ENCODE assay signal across 13 cellular contexts in genomic region chr3:11705049-11705448, GRCh38.
DNase-seq lines count a peak whose midpoint lies in the region; ATAC-seq and TF ChIP-seq lines count a peak whose summit lies in the region.
"Had no signal": no experiment of that assay in that cellular context is flagged by ENCODE, and none has a peak within 500 bp of the region (broad histone marks: within the 10 kb centered on the region; RNA-seq: fewer than 3 reads in every experiment).

No MANE protein-coding gene starts in this region.

- H3K36me3 ChIP-seq in CD8-positive, alpha-beta memory T cell (ENCODE audit: insufficient read depth, low read length) = no peaks in the 10 kb centered on the region
- H3K36me3 ChIP-seq in mammary epithelial cell (ENCODE audit: insufficient read depth, low read length) = peaks cover 1% of the 10 kb centered on the region
- H3K36me3 ChIP-seq in SK-N-SH (replicated peaks in 1 of 2; ENCODE audit: control insufficient read depth in 1 of 2, insufficient read depth in 2 of 2, low read length in 1 of 2) = peaks cover 0 to 9% of the 10 kb centered on the region in 2 experiments

- H3F3A ChIP-seq in SK-N-SH (replicated peaks; ENCODE audit: insufficient read depth) = peaks cover 4% of the 10 kb centered on the region

- no peaks in the 10 kb centered on the region for H3K9me2 ChIP-seq in SK-N-SH

- POLR2A ChIA-PET in CD8-positive, alpha-beta memory T cell (lab: Charles Lee) = no interaction called here
- POLR2A ChIA-PET in SK-N-SH (lab: Yijun Ruan, JAX) = no interaction called here

- peaks cover 94% of the 10 kb centered on the region for H3K79me2 ChIP-seq in mammary epithelial cell (ENCODE audit: insufficient read depth, low read length)
- peaks cover 52% of the 10 kb centered on the region for H3K79me2 ChIP-seq in SK-N-SH (ENCODE audit: insufficient read depth)

- no peaks in the 10 kb centered on the region for H3K27me3 ChIP-seq in CD8-positive, alpha-beta memory T cell (ENCODE audit: insufficient read depth, low read length, poor library complexity, severe bottlenecking)
- H3K27me3 ChIP-seq in mammary epithelial cell (ENCODE audit: insufficient read depth, low read length) (no peaks in the 10 kb centered on the region), SK-N-SH (ENCODE audit: insufficient read depth) (no peaks in the 10 kb centered on the region)
- H3K27me3 ChIP-seq: Peyer's patch had no signal

- no peak overlapping the region for H3K4me3 ChIP-seq in CD8-positive, alpha-beta memory T cell (ENCODE audit: low read length)
- H3K4me3 ChIP-seq in mammary epithelial cell (replicated peaks in 1 of 3; ENCODE audit: insufficient read depth in 1 of 3, low read depth in 2 of 3, low read length in 3 of 3) = no peak overlapping the region
- H3K4me3 ChIP-seq in SK-N-SH (ENCODE audit: low read depth in 2 of 2, low read length in 1 of 2) = no peak overlapping the region
- H3K4me3 ChIP-seq: Peyer's patch had no signal

- no peak for DNase-seq in CD8-positive, alpha-beta memory T cell
- DNase-seq in Kasumi-1 (lab: John Stamatoyannopoulos, UW) (peak; percentile 48 to 62), dermis blood vessel endothelial cell (peak; percentile 69), natural killer cell (no peak), mammary epithelial cell (no peak), hippocampal formation (lab: John Stamatoyannopoulos, UW) (no peak), SK-N-SH (no peak)
- DNase-seq in effector CD8-positive, alpha-beta T cell (lab: John Stamatoyannopoulos, UW) = no peak
- DNase-seq: activated CD8-positive, alpha-beta memory T cell treated with anti-CD3 and anti-CD28 coated beads for 24 hours; activated naive CD8-positive, alpha-beta T cell treated with anti-CD3 and anti-CD28 coated beads, Interleukin-2, amount 10 ng/mL, durations not matched to agents 7 days and 5 days; NCI-H1105; Peyer's patch had no signal

- WGBS in mammary epithelial cell (ENCODE audit: low coverage, missing lambda C conversion rate) = 98% methylated on average over 17 of the region's 27 CpGs
- 93% methylated on average over 27 of the region's 27 CpGs for WGBS in SK-N-SH (ENCODE audit: low lambda C conversion rate)

- intact Hi-C loops in natural killer cell (cut with micrococcal nuclease) = no loop called here
- intact Hi-C loops in mammary epithelial cell (cut with micrococcal nuclease) = no loop called here

- no peaks in the 10 kb centered on the region for H3K27me3 Mint-ChIP-seq in CD8-positive, alpha-beta memory T cell
- H3K27me3 Mint-ChIP-seq in natural killer cell (ENCODE audit: low read depth in 2 of 2) = peaks cover 0 to 7% of the 10 kb centered on the region in 2 donors
- H3K27me3 Mint-ChIP-seq: activated naive CD8-positive, alpha-beta T cell treated with anti-CD3 and anti-CD28 coated beads, Interleukin-2, amount 10 ng/mL, durations not matched to agents 7 days and 5 days had no signal

- no peaks in the 10 kb centered on the region for H3K4me1 ChIP-seq in CD8-positive, alpha-beta memory T cell (ENCODE audit: insufficient read depth, low read length)
- H3K4me1 ChIP-seq in mammary epithelial cell (ENCODE audit: insufficient read depth, low read length) = peaks cover 7% of the 10 kb centered on the region
- H3K4me1 ChIP-seq in SK-N-SH (ENCODE audit: control insufficient read depth in 1 of 2, insufficient read depth in 2 of 2, low read depth in 1 of 2, low read length in 1 of 2) = peaks cover 0 to 2% of the 10 kb centered on the region in 2 experiments; a peak in 2 of 4 replicates
- H3K4me1 ChIP-seq: Peyer's patch had no signal

- peak overlapping the region in 6 of 7 donors; percentile 3 to 70 (median 20) for H3K4me3 Mint-ChIP-seq in CD8-positive, alpha-beta memory T cell
- peak overlapping the region; percentile 43 for H3K4me3 Mint-ChIP-seq in natural killer cell
- H3K4me3 Mint-ChIP-seq: activated naive CD8-positive, alpha-beta T cell treated with anti-CD3 and anti-CD28 coated beads, Interleukin-2, amount 10 ng/mL, durations not matched to agents 7 days and 5 days; T-helper 1 cell treated with Interleukin-12 subunit alpha and Interleukin-12 subunit beta and Interleukin-4 antibody, amounts not matched to agents 30 μg/mL and 1 μg/mL, for 36 hours had no signal

- dilution Hi-C loops in mammary epithelial cell (cut with HindIII; ENCODE audit: low sequenced_read_pairs) = no loop called here

- CTCF ChIA-PET in CD8-positive, alpha-beta memory T cell (lab: Charles Lee) = no interaction called here
- CTCF ChIA-PET in mammary epithelial cell (lab: Charles Lee; ENCODE audit: low non-redundant PET) = no interaction called here
- CTCF ChIA-PET in SK-N-SH (lab: Yijun Ruan, JAX) = interaction anchor here (1.2 kb wide), 1 partner anchor 326 kb away, joined by 3 read pairs; no protein-coding TSS in a partner anchor

- no peak overlapping the region for H2AFZ ChIP-seq in mammary epithelial cell (ENCODE audit: low read depth, low read length)
- H2AFZ ChIP-seq in SK-N-SH (ENCODE audit: low read depth) = no peak overlapping the region

- no peak for TF ChIP-seq EP300 in SK-N-SH (IDR thresholded peaks at IDR 0.05; ENCODE audit: borderline replicate concordance in 1 of 2, low read depth in 1 of 2, low read length in 1 of 2)

- H3K27ac Mint-ChIP-seq in CD8-positive, alpha-beta memory T cell = peak overlapping the region in 1 of 8 donors; percentile 75
- H3K27ac Mint-ChIP-seq in natural killer cell = no peak overlapping the region
- H3K27ac Mint-ChIP-seq: activated naive CD8-positive, alpha-beta T cell treated with anti-CD3 and anti-CD28 coated beads, Interleukin-2, amount 10 ng/mL, durations not matched to agents 7 days and 5 days; T-helper 1 cell treated with Interleukin-12 subunit alpha and Interleukin-12 subunit beta and Interleukin-4 antibody, amounts not matched to agents 30 μg/mL and 1 μg/mL, for 36 hours had no signal

- TF ChIP-seq CTCF in natural killer cell (IDR thresholded peaks at IDR 0.05) = no peak
- TF ChIP-seq CTCF in mammary epithelial cell (conservative IDR thresholded peaks at IDR 0.05 in 1 of 2, IDR thresholded peaks at IDR 0.05 in 1 of 2; ENCODE audit: extremely low read depth in 1 of 2, insufficient read depth in 1 of 2, low read depth in 1 of 2, low read length in 2 of 2) = no peak
- no peak for TF ChIP-seq CTCF in SK-N-SH (IDR thresholded peaks at IDR 0.05)

- H3K9me3 ChIP-seq in CD8-positive, alpha-beta memory T cell (ENCODE audit: low read length) = no peaks in the 10 kb centered on the region
- H3K9me3 ChIP-seq in mammary epithelial cell (replicated peaks; ENCODE audit: insufficient read depth, low read length) (peaks cover 3% of the 10 kb centered on the region), SK-N-SH (no peaks in the 10 kb centered on the region)

- H4K20me1 ChIP-seq in mammary epithelial cell (ENCODE audit: insufficient read depth, low read length) (no peaks in the 10 kb centered on the region), SK-N-SH (ENCODE audit: insufficient read depth) (0 out of 2 replicates have a peak, but pooled peaks cover 8% of the 10 kb centered on the region)

- H3K9ac ChIP-seq in mammary epithelial cell (ENCODE audit: insufficient read depth, low read length) (no peak overlapping the region), SK-N-SH (no peak overlapping the region)

- H3K27ac ChIP-seq in CD8-positive, alpha-beta memory T cell (ENCODE audit: low read depth, low read length) = no peak overlapping the region
- H3K27ac ChIP-seq in mammary epithelial cell (ENCODE audit: insufficient read depth, low read depth, low read length) (no peak overlapping the region), SK-N-SH (ENCODE audit: low read depth in 2 of 2, low read length in 1 of 2) (no peak overlapping the region)
- H3K27ac ChIP-seq: Peyer's patch had no signal

- no TSS peak for BruUV-seq in mammary epithelial cell (replicated peaks; lab: Mats Ljungman, UMichigan)

- in situ Hi-C loops in mammary epithelial cell (cut with MboI; ENCODE audit: low sequenced_read_pairs in 2 of 2) = no loop called here

- H3K9me3 Mint-ChIP-seq in CD8-positive, alpha-beta memory T cell = peaks cover 0 to 4% (median 2%) of the 10 kb centered on the region in 5 donors
- H3K9me3 Mint-ChIP-seq in natural killer cell = no peaks in the 10 kb centered on the region

- no peak for TF ChIP-seq RAD21 in SK-N-SH (IDR thresholded peaks at IDR 0.05; ENCODE audit: low read length)

- H3K4me1 Mint-ChIP-seq in CD8-positive, alpha-beta memory T cell = peaks cover 0 to 34% (median 6%) of the 10 kb centered on the region in 3 donors
- no peaks in the 10 kb centered on the region for H3K4me1 Mint-ChIP-seq in natural killer cell
- H3K4me1 Mint-ChIP-seq: activated naive CD8-positive, alpha-beta T cell treated with anti-CD3 and anti-CD28 coated beads, Interleukin-2, amount 10 ng/mL, durations not matched to agents 7 days and 5 days had no signal

- H3K4me2 ChIP-seq in mammary epithelial cell (ENCODE audit: insufficient read depth, low read depth, low read length) (no peak overlapping the region), SK-N-SH (no peak overlapping the region)

- H3K36me3 Mint-ChIP-seq in CD8-positive, alpha-beta memory T cell = peaks cover 17 to 33% (median 18%) of the 10 kb centered on the region in 3 donors
- no peaks in the 10 kb centered on the region for H3K36me3 Mint-ChIP-seq in natural killer cell

- ATAC-seq in natural killer cell = peak in 1 of 3 donors; percentile 27

TF ChIP-seq in SK-N-SH, 30 proteins besides CTCF, POLR2A, EP300 and RAD21 (continues in another document):
- TF ChIP-seq TEAD4 (IDR thresholded peaks at IDR 0.05; ENCODE audit: borderline replicate concordance, insufficient read depth) = no peak
- no peak for TF ChIP-seq ELF1 (IDR thresholded peaks at IDR 0.05)
- no peak for TF ChIP-seq CHD2 (IDR thresholded peaks at IDR 0.05; ENCODE audit: low read length, partially characterized antibody)
- TF ChIP-seq NFIC (IDR thresholded peaks at IDR 0.05; ENCODE audit: borderline replicate concordance) = no peak
- TF ChIP-seq, protein P1, sequence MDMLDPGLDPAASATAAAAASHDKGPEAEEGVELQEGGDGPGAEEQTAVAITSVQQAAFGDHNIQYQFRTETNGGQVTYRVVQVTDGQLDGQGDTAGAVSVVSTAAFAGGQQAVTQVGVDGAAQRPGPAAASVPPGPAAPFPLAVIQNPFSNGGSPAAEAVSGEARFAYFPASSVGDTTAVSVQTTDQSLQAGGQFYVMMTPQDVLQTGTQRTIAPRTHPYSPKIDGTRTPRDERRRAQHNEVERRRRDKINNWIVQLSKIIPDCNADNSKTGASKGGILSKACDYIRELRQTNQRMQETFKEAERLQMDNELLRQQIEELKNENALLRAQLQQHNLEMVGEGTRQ (IDR thresholded peaks at IDR 0.05; ENCODE audit: borderline replicate concordance, low read depth, low read length) = no peak
- TF ChIP-seq MEF2A (IDR thresholded peaks at IDR 0.05; ENCODE audit: borderline replicate concordance, low read depth) = no peak
- no peak for TF ChIP-seq PBX3 (IDR thresholded peaks at IDR 0.05)

Comparison
In these comparisons a context has a peak if more than half of its experiments do, and no peak if none do; other contexts are left out.
1. DNase-seq: peak in Kasumi-1 (2 of 2) and dermis blood vessel endothelial cell (single experiment); none in CD8-positive, alpha-beta memory T cell (0 of 5), natural killer cell (single experiment), mammary epithelial cell (single experiment), hippocampal formation (0 of 2), SK-N-SH (single experiment) and effector CD8-positive, alpha-beta T cell (single experiment).